In genomic region chr17:1386675-1387074, GRCh38 we compare ENCODE assay signal across 8 cellular contexts. TPM values are rescaled to one million over a fixed set of nuclear protein-coding genes. Genes with fewer than 3 reads are reported as not detected.
DNase-seq lines count a peak whose midpoint lies in the region; ATAC-seq and TF ChIP-seq lines count a peak whose summit lies in the region.
"Not testable (repeated sequence)": the region's sequence is repeated elsewhere in the genome, so short reads cannot be mapped to it uniquely, and the experiment has no call there.

No MANE protein-coding gene starts in this region.

- TF ChIP-seq POLR2A in breast epithelium (IDR thresholded peaks at IDR 0.05), result not testable (repeated sequence)

- not testable (repeated sequence) for ATAC-seq in CD4-positive, alpha-beta T cell (ENCODE audit: poor library complexity); activated B cell treated with CpG ODN at 0.5 μM for 24 hours (ENCODE audit: low read depth); right cardiac atrium; natural killer cell treated with Interleukin-12 subunit alpha and Interleukin-12 subunit beta and Interleukin-15 and Interleukin-18, amount 100 ng/mL, for 72 hours; upper lobe of right lung

- not testable (repeated sequence) for H3K9me3 Mint-ChIP-seq in CD4-positive, alpha-beta T cell; IgD-negative memory B cell; activated B cell treated with CpG ODN at 0.5 μM for 24 hours; natural killer cell treated with Interleukin-12 subunit alpha and Interleukin-12 subunit beta and Interleukin-15 and Interleukin-18, amount 100 ng/mL, for 72 hours

- POLR2A ChIA-PET in CD4-positive, alpha-beta T cell (lab: Charles Lee), result interaction anchor here (0.6 to 3.0 kb wide), 3 partner anchors 10 to 670 kb away, joined by 3 to 10 read pairs (median 9); partner anchors contain the start of gene YWHAE
- POLR2A ChIA-PET in activated B cell treated with CpG ODN at 0.5 μM for 24 hours (lab: Charles Lee), result interaction anchor here (0.9 to 1.4 kb wide), 2 partner anchors 10 to 13 kb away, joined by 3 to 11 read pairs; partner anchors contain the start of gene YWHAE

- peak overlapping the region; percentile 6 for H3K4me2 ChIP-seq in smooth muscle cell

- H3K36me3 Mint-ChIP-seq in CD4-positive, alpha-beta T cell (ENCODE audit: low read depth), result peaks cover 21% of the 10 kb centered on the region
- H3K36me3 Mint-ChIP-seq in IgD-negative memory B cell; natural killer cell treated with Interleukin-12 subunit alpha and Interleukin-12 subunit beta and Interleukin-15 and Interleukin-18, amount 100 ng/mL, for 72 hours: not testable (repeated sequence)
- H3K36me3 Mint-ChIP-seq in activated B cell treated with CpG ODN at 0.5 μM for 24 hours (ENCODE audit: low read depth), result peaks cover 20% of the 10 kb centered on the region

- not testable (repeated sequence) for H3K4me3 ChIP-seq in breast epithelium; right cardiac atrium (ENCODE audit: low read length); smooth muscle cell; upper lobe of right lung

- H3K27me3 ChIP-seq in CD4-positive, alpha-beta T cell (ENCODE audit: control insufficient read depth, insufficient read depth, low read length); breast epithelium; right cardiac atrium (ENCODE audit: control insufficient read depth, insufficient read depth); smooth muscle cell (ENCODE audit: low read depth); upper lobe of right lung: not testable (repeated sequence)

- 79% methylated on average over 8 of the region's 8 CpGs for WGBS in right cardiac atrium
- WGBS in smooth muscle cell (ENCODE audit: low lambda C conversion rate), result 89% methylated on average over 8 of the region's 8 CpGs

- H3K27ac ChIP-seq in CD4-positive, alpha-beta T cell (ENCODE audit: low read depth, low read length); upper lobe of right lung: not testable (repeated sequence)
- H3K27ac ChIP-seq in breast epithelium, result peak overlapping the region; percentile 36 to 54
- H3K27ac ChIP-seq in right cardiac atrium (ENCODE audit: low read length), result peak overlapping the region; percentile 52
- H3K27ac ChIP-seq in smooth muscle cell (ENCODE audit: low read depth), result peak overlapping the region; percentile 30

- H3K27ac Mint-ChIP-seq in CD4-positive, alpha-beta T cell, result peak overlapping the region; percentile 58
- peak overlapping the region; percentile 60 to 67 (median 62) for H3K27ac Mint-ChIP-seq in IgD-negative memory B cell
- H3K27ac Mint-ChIP-seq in activated B cell treated with CpG ODN at 0.5 μM for 24 hours, result peak overlapping the region; percentile 61
- H3K27ac Mint-ChIP-seq in natural killer cell treated with Interleukin-12 subunit alpha and Interleukin-12 subunit beta and Interleukin-15 and Interleukin-18, amount 100 ng/mL, for 72 hours, result peak overlapping the region; percentile 53 to 64

- intact Hi-C loops in CD4-positive, alpha-beta T cell (cut with DNase I, micrococcal nuclease); activated B cell treated with CpG ODN at 0.5 μM for 24 hours (cut with micrococcal nuclease); breast epithelium (cut with DNase I; ENCODE audit: low total_unique reads); right cardiac atrium (cut with DNase I); upper lobe of right lung (cut with DNase I): not testable (repeated sequence)

- TF ChIP-seq CTCF in CD4-positive, alpha-beta T cell (IDR thresholded peaks at IDR 0.05); activated B cell treated with CpG ODN at 0.5 μM for 24 hours (IDR thresholded peaks at IDR 0.05); breast epithelium (IDR thresholded peaks at IDR 0.05); smooth muscle cell (IDR thresholded peaks at IDR 0.05; ENCODE audit: borderline replicate concordance, insufficient read depth, poor library complexity, severe bottlenecking); upper lobe of right lung (IDR thresholded peaks at IDR 0.05): not testable (repeated sequence)

- not testable (repeated sequence) for H3K9ac ChIP-seq in smooth muscle cell (ENCODE audit: low read depth)

- not testable (repeated sequence) for H2AFZ ChIP-seq in smooth muscle cell (ENCODE audit: low read depth)

- H3K9me3 ChIP-seq in CD4-positive, alpha-beta T cell (ENCODE audit: control insufficient read depth, low read length); breast epithelium; right cardiac atrium (ENCODE audit: control insufficient read depth, low read length); smooth muscle cell (replicated peaks; ENCODE audit: low read depth); upper lobe of right lung: not testable (repeated sequence)

- not testable (repeated sequence) for H3K4me3 Mint-ChIP-seq in CD4-positive, alpha-beta T cell; IgD-negative memory B cell; activated B cell treated with CpG ODN at 0.5 μM for 24 hours; natural killer cell treated with Interleukin-12 subunit alpha and Interleukin-12 subunit beta and Interleukin-15 and Interleukin-18, amount 100 ng/mL, for 72 hours

- H3K27me3 Mint-ChIP-seq in CD4-positive, alpha-beta T cell; IgD-negative memory B cell; activated B cell treated with CpG ODN at 0.5 μM for 24 hours; natural killer cell treated with Interleukin-12 subunit alpha and Interleukin-12 subunit beta and Interleukin-15 and Interleukin-18, amount 100 ng/mL, for 72 hours: not testable (repeated sequence)

- H3K36me3 ChIP-seq in breast epithelium; smooth muscle cell (ENCODE audit: low read depth); upper lobe of right lung: not testable (repeated sequence)

- peaks cover 0 to 23% of the 10 kb centered on the region in 2 donors for H3K4me1 ChIP-seq in breast epithelium
- H3K4me1 ChIP-seq in right cardiac atrium (ENCODE audit: control insufficient read depth, insufficient read depth, low read length), result peaks cover 17% of the 10 kb centered on the region
- peaks cover 23% of the 10 kb centered on the region for H3K4me1 ChIP-seq in smooth muscle cell (ENCODE audit: low read depth)
- peaks cover 69% of the 10 kb centered on the region for H3K4me1 ChIP-seq in upper lobe of right lung

- peaks cover 11% of the 10 kb centered on the region for H3F3A ChIP-seq in smooth muscle cell (ENCODE audit: low read depth)

- peaks cover 57% of the 10 kb centered on the region for H3K4me1 Mint-ChIP-seq in CD4-positive, alpha-beta T cell (ENCODE audit: low read depth)
- peaks cover 39 to 48% (median 40%) of the 10 kb centered on the region in 3 donors for H3K4me1 Mint-ChIP-seq in IgD-negative memory B cell
- H3K4me1 Mint-ChIP-seq in activated B cell treated with CpG ODN at 0.5 μM for 24 hours, result peaks cover 67% of the 10 kb centered on the region
- peaks cover 31 to 35% of the 10 kb centered on the region in 2 donors for H3K4me1 Mint-ChIP-seq in natural killer cell treated with Interleukin-12 subunit alpha and Interleukin-12 subunit beta and Interleukin-15 and Interleukin-18, amount 100 ng/mL, for 72 hours (ENCODE audit: low read depth in 2 of 2)

- not testable (repeated sequence) for DNase-seq in CD4-positive, alpha-beta T cell; activated B cell treated with CpG ODN at 0.5 μM for 24 hours; breast epithelium (ENCODE audit: low spot score in 2 of 2); right cardiac atrium; natural killer cell treated with Interleukin-12 subunit alpha and Interleukin-12 subunit beta and Interleukin-15 and Interleukin-18, amount 100 ng/mL, for 72 hours (ENCODE audit: low spot score); smooth muscle cell (lab: John Stamatoyannopoulos, UW; ENCODE audit: unreplicated experiment)
- DNase-seq in upper lobe of right lung, result peak; percentile 29

- peaks cover 100% of the 10 kb centered on the region for H4K20me1 ChIP-seq in smooth muscle cell (ENCODE audit: low read depth)

- CTCF ChIA-PET in CD4-positive, alpha-beta T cell (lab: Charles Lee), result interaction anchor here (1.0 to 1.6 kb wide), 2 partner anchors 22 to 54 kb away, joined by 3 to 6 read pairs; no protein-coding TSS in a partner anchor
- CTCF ChIA-PET in activated B cell treated with CpG ODN at 0.5 μM for 24 hours (lab: Charles Lee), result not testable (repeated sequence)

- peaks cover 100% of the 10 kb centered on the region for H3K79me2 ChIP-seq in smooth muscle cell (ENCODE audit: low read depth)

RNA-seq across cellular contexts. Expression of gene YWHAE, which starts 13.3 kb away (rescaled TPM):
- total RNA-seq in CD4-positive, alpha-beta T cell, result 100 to 1,000 TPM; 116 to 133 TPM
- polyA plus RNA-seq in IgD-negative memory B cell (54.4 TPM), right cardiac atrium (366 TPM), smooth muscle cell (383 and 429 TPM in 2 replicates)
- total RNA-seq in activated B cell treated with CpG ODN at 0.5 μM for 24 hours (253 and 263 TPM in 2 replicates), breast epithelium (100 to 1,000 TPM; 481 to 610 (median 518) TPM), right cardiac atrium (100 to 1,000 TPM; 484 to 570 (median 535) TPM), smooth muscle cell (586 and 662 TPM in 2 replicates), upper lobe of right lung (393 TPM)
- 100 to 1,000 TPM; 365 to 407 TPM for total RNA-seq in natural killer cell treated with Interleukin-12 subunit alpha and Interleukin-12 subunit beta and Interleukin-15 and Interleukin-18, amount 100 ng/mL, for 72 hours
